In the genomic region with DNA sequence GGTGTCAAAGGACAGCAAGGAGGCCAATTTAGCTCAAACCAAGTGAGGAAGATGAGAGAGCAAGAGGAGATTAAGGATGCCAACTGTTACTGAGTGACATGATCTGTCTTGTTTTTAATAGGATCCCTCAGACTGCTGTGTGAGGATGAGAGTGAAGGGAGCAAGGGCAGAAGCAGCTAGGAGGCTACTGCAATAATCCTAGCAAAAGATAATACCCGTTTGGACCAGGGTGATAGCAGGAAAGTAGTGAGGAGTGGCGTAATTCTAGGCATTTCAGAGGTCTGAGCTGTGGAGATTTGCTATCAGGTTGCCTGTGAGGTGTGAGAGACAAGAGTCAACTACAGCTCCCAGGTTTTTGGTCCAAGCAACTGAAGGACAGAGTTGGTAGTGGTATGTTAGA, we compare ENCODE assay signal across 1 cellular context.
TF ChIP-seq lines count a peak whose summit lies in the region.

No MANE protein-coding gene starts in this region.

TF ChIP-seq in K562, 482 proteins besides CTCF, POLR2A, EP300 and RAD21 (continued from another document and continues in another):
- TF ChIP-seq, protein P1, sequence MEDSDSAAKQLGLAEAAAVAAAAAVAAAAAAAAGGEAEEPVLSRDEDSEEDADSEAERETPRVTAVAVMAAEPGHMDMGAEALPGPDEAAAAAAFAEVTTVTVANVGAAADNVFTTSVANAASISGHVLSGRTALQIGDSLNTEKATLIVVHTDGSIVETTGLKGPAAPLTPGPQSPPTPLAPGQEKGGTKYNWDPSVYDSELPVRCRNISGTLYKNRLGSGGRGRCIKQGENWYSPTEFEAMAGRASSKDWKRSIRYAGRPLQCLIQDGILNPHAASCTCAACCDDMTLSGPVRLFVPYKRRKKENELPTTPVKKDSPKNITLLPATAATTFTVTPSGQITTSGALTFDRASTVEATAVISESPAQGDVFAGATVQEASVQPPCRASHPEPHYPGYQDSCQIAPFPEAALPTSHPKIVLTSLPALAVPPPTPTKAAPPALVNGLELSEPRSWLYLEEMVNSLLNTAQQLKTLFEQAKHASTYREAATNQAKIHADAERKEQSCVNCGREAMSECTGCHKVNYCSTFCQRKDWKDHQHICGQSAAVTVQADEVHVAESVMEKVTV (CRISPR knock-in tag; IDR thresholded peaks at IDR 0.05): no peak
- no peak for TF ChIP-seq MAFF (IDR thresholded peaks at IDR 0.05; ENCODE audit: low read length)
- TF ChIP-seq, protein P2, sequence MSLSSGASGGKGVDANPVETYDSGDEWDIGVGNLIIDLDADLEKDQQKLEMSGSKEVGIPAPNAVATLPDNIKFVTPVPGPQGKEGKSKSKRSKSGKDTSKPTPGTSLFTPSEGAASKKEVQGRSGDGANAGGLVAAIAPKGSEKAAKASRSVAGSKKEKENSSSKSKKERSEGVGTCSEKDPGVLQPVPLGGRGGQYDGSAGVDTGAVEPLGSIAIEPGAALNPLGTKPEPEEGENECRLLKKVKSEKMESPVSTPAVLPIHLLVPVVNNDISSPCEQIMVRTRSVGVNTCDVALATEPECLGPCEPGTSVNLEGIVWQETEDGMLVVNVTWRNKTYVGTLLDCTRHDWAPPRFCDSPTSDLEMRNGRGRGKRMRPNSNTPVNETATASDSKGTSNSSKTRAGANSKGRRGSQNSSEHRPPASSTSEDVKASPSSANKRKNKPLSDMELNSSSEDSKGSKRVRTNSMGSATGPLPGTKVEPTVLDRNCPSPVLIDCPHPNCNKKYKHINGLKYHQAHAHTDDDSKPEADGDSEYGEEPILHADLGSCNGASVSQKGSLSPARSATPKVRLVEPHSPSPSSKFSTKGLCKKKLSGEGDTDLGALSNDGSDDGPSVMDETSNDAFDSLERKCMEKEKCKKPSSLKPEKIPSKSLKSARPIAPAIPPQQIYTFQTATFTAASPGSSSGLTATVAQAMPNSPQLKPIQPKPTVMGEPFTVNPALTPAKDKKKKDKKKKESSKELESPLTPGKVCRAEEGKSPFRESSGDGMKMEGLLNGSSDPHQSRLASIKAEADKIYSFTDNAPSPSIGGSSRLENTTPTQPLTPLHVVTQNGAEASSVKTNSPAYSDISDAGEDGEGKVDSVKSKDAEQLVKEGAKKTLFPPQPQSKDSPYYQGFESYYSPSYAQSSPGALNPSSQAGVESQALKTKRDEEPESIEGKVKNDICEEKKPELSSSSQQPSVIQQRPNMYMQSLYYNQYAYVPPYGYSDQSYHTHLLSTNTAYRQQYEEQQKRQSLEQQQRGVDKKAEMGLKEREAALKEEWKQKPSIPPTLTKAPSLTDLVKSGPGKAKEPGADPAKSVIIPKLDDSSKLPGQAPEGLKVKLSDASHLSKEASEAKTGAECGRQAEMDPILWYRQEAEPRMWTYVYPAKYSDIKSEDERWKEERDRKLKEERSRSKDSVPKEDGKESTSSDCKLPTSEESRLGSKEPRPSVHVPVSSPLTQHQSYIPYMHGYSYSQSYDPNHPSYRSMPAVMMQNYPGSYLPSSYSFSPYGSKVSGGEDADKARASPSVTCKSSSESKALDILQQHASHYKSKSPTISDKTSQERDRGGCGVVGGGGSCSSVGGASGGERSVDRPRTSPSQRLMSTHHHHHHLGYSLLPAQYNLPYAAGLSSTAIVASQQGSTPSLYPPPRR (CRISPR knock-in tag; IDR thresholded peaks at IDR 0.05; ENCODE audit: borderline replicate concordance): no peak
- TF ChIP-seq, protein P3, sequence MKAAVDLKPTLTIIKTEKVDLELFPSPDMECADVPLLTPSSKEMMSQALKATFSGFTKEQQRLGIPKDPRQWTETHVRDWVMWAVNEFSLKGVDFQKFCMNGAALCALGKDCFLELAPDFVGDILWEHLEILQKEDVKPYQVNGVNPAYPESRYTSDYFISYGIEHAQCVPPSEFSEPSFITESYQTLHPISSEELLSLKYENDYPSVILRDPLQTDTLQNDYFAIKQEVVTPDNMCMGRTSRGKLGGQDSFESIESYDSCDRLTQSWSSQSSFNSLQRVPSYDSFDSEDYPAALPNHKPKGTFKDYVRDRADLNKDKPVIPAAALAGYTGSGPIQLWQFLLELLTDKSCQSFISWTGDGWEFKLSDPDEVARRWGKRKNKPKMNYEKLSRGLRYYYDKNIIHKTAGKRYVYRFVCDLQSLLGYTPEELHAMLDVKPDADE (conservative IDR thresholded peaks at IDR 0.05; ENCODE audit: control insufficient read depth, low read depth, low read length): 0 out of 2 replicates have a peak, but pooled peaks have one; percentile 52
- no peak for TF ChIP-seq CSDE1 (IDR thresholded peaks at IDR 0.05)
- TF ChIP-seq ZFP30 (CRISPR knock-in tag; IDR thresholded peaks at IDR 0.05; ENCODE audit: borderline replicate concordance): no peak
- no peak for TF ChIP-seq NFATC3 (IDR thresholded peaks at IDR 0.05)
- TF ChIP-seq ZNF717 (CRISPR knock-in tag; IDR thresholded peaks at IDR 0.05): no peak
- no peak for TF ChIP-seq IRF2 (CRISPR knock-in tag; IDR thresholded peaks at IDR 0.05)
- TF ChIP-seq ZBED1 (IDR thresholded peaks at IDR 0.05): no peak
- TF ChIP-seq, protein P4, sequence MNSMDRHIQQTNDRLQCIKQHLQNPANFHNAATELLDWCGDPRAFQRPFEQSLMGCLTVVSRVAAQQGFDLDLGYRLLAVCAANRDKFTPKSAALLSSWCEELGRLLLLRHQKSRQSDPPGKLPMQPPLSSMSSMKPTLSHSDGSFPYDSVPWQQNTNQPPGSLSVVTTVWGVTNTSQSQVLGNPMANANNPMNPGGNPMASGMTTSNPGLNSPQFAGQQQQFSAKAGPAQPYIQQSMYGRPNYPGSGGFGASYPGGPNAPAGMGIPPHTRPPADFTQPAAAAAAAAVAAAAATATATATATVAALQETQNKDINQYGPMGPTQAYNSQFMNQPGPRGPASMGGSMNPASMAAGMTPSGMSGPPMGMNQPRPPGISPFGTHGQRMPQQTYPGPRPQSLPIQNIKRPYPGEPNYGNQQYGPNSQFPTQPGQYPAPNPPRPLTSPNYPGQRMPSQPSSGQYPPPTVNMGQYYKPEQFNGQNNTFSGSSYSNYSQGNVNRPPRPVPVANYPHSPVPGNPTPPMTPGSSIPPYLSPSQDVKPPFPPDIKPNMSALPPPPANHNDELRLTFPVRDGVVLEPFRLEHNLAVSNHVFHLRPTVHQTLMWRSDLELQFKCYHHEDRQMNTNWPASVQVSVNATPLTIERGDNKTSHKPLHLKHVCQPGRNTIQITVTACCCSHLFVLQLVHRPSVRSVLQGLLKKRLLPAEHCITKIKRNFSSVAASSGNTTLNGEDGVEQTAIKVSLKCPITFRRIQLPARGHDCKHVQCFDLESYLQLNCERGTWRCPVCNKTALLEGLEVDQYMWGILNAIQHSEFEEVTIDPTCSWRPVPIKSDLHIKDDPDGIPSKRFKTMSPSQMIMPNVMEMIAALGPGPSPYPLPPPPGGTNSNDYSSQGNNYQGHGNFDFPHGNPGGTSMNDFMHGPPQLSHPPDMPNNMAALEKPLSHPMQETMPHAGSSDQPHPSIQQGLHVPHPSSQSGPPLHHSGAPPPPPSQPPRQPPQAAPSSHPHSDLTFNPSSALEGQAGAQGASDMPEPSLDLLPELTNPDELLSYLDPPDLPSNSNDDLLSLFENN (IDR thresholded peaks at IDR 0.05; ENCODE audit: low read depth in 2 of 2, low read length in 2 of 2): no peak
- no peak for TF ChIP-seq PPARD (CRISPR knock-in tag; IDR thresholded peaks at IDR 0.05)
- no peak for TF ChIP-seq ZNF644 (tag; IDR thresholded peaks at IDR 0.05; ENCODE audit: low read depth)
- no peak for TF ChIP-seq FOXJ3 (CRISPR knock-in tag; IDR thresholded peaks at IDR 0.05)
- TF ChIP-seq ETV5 (CRISPR knock-in tag; IDR thresholded peaks at IDR 0.05; ENCODE audit: low read depth): no peak
- no peak for TF ChIP-seq STAG1 (CRISPR knock-in tag; IDR thresholded peaks at IDR 0.05; ENCODE audit: borderline replicate concordance)
- TF ChIP-seq SMAD2 (IDR thresholded peaks at IDR 0.05; ENCODE audit: low read depth, low read length): no peak
- TF ChIP-seq SPI1 (IDR thresholded peaks at IDR 0.05; ENCODE audit: borderline replicate concordance, low read depth, low read length): no peak
- peak; percentile 96 for TF ChIP-seq TEAD4 (IDR thresholded peaks at IDR 0.05; ENCODE audit: low read length)
- no peak for TF ChIP-seq TEAD4 (CRISPR knock-in tag; IDR thresholded peaks at IDR 0.05; ENCODE audit: borderline replicate concordance)
- TF ChIP-seq, protein P5, sequence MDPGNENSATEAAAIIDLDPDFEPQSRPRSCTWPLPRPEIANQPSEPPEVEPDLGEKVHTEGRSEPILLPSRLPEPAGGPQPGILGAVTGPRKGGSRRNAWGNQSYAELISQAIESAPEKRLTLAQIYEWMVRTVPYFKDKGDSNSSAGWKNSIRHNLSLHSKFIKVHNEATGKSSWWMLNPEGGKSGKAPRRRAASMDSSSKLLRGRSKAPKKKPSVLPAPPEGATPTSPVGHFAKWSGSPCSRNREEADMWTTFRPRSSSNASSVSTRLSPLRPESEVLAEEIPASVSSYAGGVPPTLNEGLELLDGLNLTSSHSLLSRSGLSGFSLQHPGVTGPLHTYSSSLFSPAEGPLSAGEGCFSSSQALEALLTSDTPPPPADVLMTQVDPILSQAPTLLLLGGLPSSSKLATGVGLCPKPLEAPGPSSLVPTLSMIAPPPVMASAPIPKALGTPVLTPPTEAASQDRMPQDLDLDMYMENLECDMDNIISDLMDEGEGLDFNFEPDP (CRISPR knock-in tag; IDR thresholded peaks at IDR 0.05): no peak
- TF ChIP-seq RAD51 (IDR thresholded peaks at IDR 0.05; ENCODE audit: borderline replicate concordance, low read depth): no peak
- TF ChIP-seq CAMTA2 (CRISPR knock-in tag; conservative IDR thresholded peaks at IDR 0.05): no peak
- TF ChIP-seq ARNT (IDR thresholded peaks at IDR 0.05): peak; percentile 74 to 89; a peak in 3 of 4 replicates
- TF ChIP-seq ETV6 (IDR thresholded peaks at IDR 0.05; ENCODE audit: borderline replicate concordance in 1 of 2, low read depth in 2 of 2, low read length in 1 of 2): no peak
- no peak for TF ChIP-seq ETV6 (CRISPR knock-in tag; IDR thresholded peaks at IDR 0.05; ENCODE audit: borderline replicate concordance)
- TF ChIP-seq, protein P6, sequence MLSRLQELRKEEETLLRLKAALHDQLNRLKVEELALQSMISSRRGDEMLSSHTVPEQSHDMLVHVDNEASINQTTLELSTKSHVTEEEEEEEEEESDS (CRISPR knock-in tag; IDR thresholded peaks at IDR 0.05): no peak
- no peak for TF ChIP-seq NCOA2 (IDR thresholded peaks at IDR 0.05; ENCODE audit: partially characterized antibody in 2 of 2)
- TF ChIP-seq, protein P7, sequence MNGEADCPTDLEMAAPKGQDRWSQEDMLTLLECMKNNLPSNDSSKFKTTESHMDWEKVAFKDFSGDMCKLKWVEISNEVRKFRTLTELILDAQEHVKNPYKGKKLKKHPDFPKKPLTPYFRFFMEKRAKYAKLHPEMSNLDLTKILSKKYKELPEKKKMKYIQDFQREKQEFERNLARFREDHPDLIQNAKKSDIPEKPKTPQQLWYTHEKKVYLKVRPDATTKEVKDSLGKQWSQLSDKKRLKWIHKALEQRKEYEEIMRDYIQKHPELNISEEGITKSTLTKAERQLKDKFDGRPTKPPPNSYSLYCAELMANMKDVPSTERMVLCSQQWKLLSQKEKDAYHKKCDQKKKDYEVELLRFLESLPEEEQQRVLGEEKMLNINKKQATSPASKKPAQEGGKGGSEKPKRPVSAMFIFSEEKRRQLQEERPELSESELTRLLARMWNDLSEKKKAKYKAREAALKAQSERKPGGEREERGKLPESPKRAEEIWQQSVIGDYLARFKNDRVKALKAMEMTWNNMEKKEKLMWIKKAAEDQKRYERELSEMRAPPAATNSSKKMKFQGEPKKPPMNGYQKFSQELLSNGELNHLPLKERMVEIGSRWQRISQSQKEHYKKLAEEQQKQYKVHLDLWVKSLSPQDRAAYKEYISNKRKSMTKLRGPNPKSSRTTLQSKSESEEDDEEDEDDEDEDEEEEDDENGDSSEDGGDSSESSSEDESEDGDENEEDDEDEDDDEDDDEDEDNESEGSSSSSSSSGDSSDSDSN (IDR thresholded peaks at IDR 0.05; ENCODE audit: borderline replicate concordance in 1 of 2, low read depth in 2 of 2, low read length in 2 of 2): no peak
- no peak for TF ChIP-seq ZNF324 (CRISPR knock-in tag; IDR thresholded peaks at IDR 0.05)
- TF ChIP-seq SMARCC2 (IDR thresholded peaks at IDR 0.05; ENCODE audit: low read depth): peak; percentile 81; the same call in 1 of the 2 replicates
- TF ChIP-seq RBFOX2 (IDR thresholded peaks at IDR 0.05; ENCODE audit: low read depth, low read length): no peak
- no peak for TF ChIP-seq FOXK1 (CRISPR knock-in tag; IDR thresholded peaks at IDR 0.05; ENCODE audit: borderline replicate concordance)
- no peak for TF ChIP-seq ZNF274 (IDR thresholded peaks at IDR 0.05; ENCODE audit: borderline replicate concordance, low read depth, low read length)
- no peak for TF ChIP-seq RBM34 (IDR thresholded peaks at IDR 0.05; ENCODE audit: borderline replicate concordance, insufficient read depth, low read length)
- TF ChIP-seq BRD9 (IDR thresholded peaks at IDR 0.05; ENCODE audit: low read depth, partially characterized antibody): no peak
- TF ChIP-seq BCOR (IDR thresholded peaks at IDR 0.05): peak; percentile 69; the same call in 1 of the 2 replicates
- TF ChIP-seq LEF1 (IDR thresholded peaks at IDR 0.05): peak; percentile 78
- no peak for TF ChIP-seq ETS2 (tag; IDR thresholded peaks at IDR 0.05; ENCODE audit: borderline replicate concordance, poor library complexity, severe bottlenecking)
- TF ChIP-seq DPF2 (IDR thresholded peaks at IDR 0.05): peak; percentile 97
- no peak for TF ChIP-seq NFE2 (IDR thresholded peaks at IDR 0.05; ENCODE audit: low read depth)
- TF ChIP-seq, protein P8, sequence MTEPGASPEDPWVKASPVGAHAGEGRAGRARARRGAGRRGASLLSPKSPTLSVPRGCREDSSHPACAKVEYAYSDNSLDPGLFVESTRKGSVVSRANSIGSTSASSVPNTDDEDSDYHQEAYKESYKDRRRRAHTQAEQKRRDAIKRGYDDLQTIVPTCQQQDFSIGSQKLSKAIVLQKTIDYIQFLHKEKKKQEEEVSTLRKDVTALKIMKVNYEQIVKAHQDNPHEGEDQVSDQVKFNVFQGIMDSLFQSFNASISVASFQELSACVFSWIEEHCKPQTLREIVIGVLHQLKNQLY (CRISPR knock-in tag; conservative IDR thresholded peaks at IDR 0.05): no peak
- TF ChIP-seq SNIP1 (IDR thresholded peaks at IDR 0.05; ENCODE audit: low read depth): no peak
- TF ChIP-seq MYC (IDR thresholded peaks at IDR 0.05; ENCODE audit: low read depth, low read length): no peak
- no peak for TF ChIP-seq MYC (CRISPR knock-in tag; IDR thresholded peaks at IDR 0.05; ENCODE audit: borderline replicate concordance, low read depth)
- TF ChIP-seq MAFG (tag; conservative IDR thresholded peaks at IDR 0.05): no peak
- TF ChIP-seq PHF21A (IDR thresholded peaks at IDR 0.05; ENCODE audit: borderline replicate concordance, low read depth): peak; percentile 58; the same call in 1 of the 2 replicates
